ENCODE assay signal across 8 cellular contexts in the genomic region with DNA sequence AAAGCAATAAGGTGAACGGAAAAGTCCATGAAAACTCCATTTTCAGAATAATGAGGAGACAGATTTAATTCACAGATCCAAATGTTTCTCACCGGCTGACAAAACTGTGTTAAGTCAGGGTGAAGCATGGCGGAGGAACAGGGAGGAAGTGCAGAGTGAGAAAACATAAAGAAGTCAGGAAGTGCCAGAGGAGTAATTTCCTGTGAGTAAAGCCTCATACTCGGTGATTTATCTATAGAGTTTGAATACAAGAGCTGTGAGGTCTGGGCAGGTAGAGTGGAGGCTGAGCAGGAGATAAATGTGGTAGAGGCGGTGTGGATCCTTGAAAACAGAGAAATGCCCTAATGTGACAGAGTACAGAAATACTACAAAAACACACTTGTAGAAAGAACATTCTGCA. TPM values are rescaled to one million over a fixed set of nuclear protein-coding genes. Genes with fewer than 3 reads are reported as not detected.
DNase-seq lines count a peak whose midpoint lies in the region; ATAC-seq and TF ChIP-seq lines count a peak whose summit lies in the region.
"Had no signal": no experiment of that assay in that cellular context is flagged by ENCODE, and none has a peak within 500 bp of the region (broad histone marks: within the 10 kb centered on the region; RNA-seq: fewer than 3 reads in every experiment).

No MANE protein-coding gene starts in this region.

- 64 to 73% methylated on average over 4 to 5 of the region's 5 CpGs for WGBS in gastroesophageal sphincter (ENCODE audit: low coverage in 1 of 2), 2 donors

- no peaks in the 10 kb centered on the region for H3K27me3 ChIP-seq in gastroesophageal sphincter

- H3K9me3 ChIP-seq in gastroesophageal sphincter: no peaks in the 10 kb centered on the region

- intact Hi-C loops in posterior vena cava (cut with DNase I): no loop called here

- no peak overlapping the region for H3K27ac ChIP-seq in gastroesophageal sphincter

- H3K4me1 ChIP-seq in gastroesophageal sphincter: no peaks in the 10 kb centered on the region

- H3K36me3 ChIP-seq in gastroesophageal sphincter: peaks cover 0 to 65% of the 10 kb centered on the region in 2 donors

- TF ChIP-seq CTCF in cardiac fibroblast (IDR thresholded peaks at IDR 0.05; ENCODE audit: low read depth, low read length): no peak
- no peak for TF ChIP-seq CTCF in gastroesophageal sphincter (IDR thresholded peaks at IDR 0.05)

- TF ChIP-seq EP300 in gastroesophageal sphincter (IDR thresholded peaks at IDR 0.05): no peak

- ATAC-seq in gastroesophageal sphincter: no peak

- H3K4me3 ChIP-seq in cardiac fibroblast (replicated peaks in 1 of 2; ENCODE audit: low read depth in 2 of 2, low read length in 2 of 2): no peak overlapping the region
- no peak overlapping the region for H3K4me3 ChIP-seq in gastroesophageal sphincter
- H3K4me3 ChIP-seq: coronary artery had no signal

- no peak for TF ChIP-seq POLR2A in gastroesophageal sphincter (IDR thresholded peaks at IDR 0.05)

- DNase-seq in HCEC 1CT (peak; percentile 3), T-helper 2 cell (peak in 3 of 5 experiments; percentile 6 to 76 (median 38)), cardiac fibroblast (ENCODE audit: low read depth in 2 of 2) (peak; percentile 28 to 58), NCI-H774 (lab: John Stamatoyannopoulos, UW) (no peak), posterior vena cava (ENCODE audit: low spot score) (no peak)
- peak; percentile 38 for DNase-seq in stimulated activated CD4-positive, alpha-beta T cell treated with anti-CD3 and anti-CD28 coated beads, Interleukin-1b, Interleukin-23, amount 100 ng/mL, for 48 hours

RNA-seq across cellular contexts. Expression of a gene that starts 11.4 kb away (rescaled TPM):
- total RNA-seq in gastroesophageal sphincter (10 to 100 TPM; 18.7 to 30.4 (median 22.4) TPM), posterior vena cava (10 to 100 TPM; 44.0 to 54.2 TPM)

RNA-seq across cellular contexts. Expression of a gene that starts 25.6 kb away (rescaled TPM):
- under 1 TPM in 2 of 4 donors, not detected in 2; 0.27 to 0.64 TPM for total RNA-seq in gastroesophageal sphincter
- under 1 TPM; 0.37 to 0.38 TPM for total RNA-seq in posterior vena cava

Comparison
In these comparisons a context has a peak if more than half of its experiments do, and no peak if none do; other contexts are left out.
1. DNase-seq: peak in HCEC 1CT (single experiment), T-helper 2 cell (3 of 5), cardiac fibroblast (2 of 2) and stimulated activated CD4-positive, alpha-beta T cell treated with anti-CD3 and anti-CD28 coated beads, Interleukin-1b, Interleukin-23, amount 100 ng/mL, for 48 hours (single experiment); none in NCI-H774 (single experiment) and posterior vena cava (single experiment).